In genomic region chr17:80887639-80888175, GRCh38 we compare ENCODE assay signal across 14 cellular contexts.
"Had no signal": no experiment of that assay in that cellular context is flagged by ENCODE, and none has a peak within 500 bp of the region (broad histone marks: within the 10 kb centered on the region; RNA-seq: fewer than 3 reads in every experiment).

No MANE protein-coding gene starts in this region.

- H3K27ac ChIP-seq: epithelial cell of prostate, gastrocnemius medialis, heart right ventricle had no signal

- DNase-seq: activated CD4-positive, alpha-beta T cell treated with anti-CD3 and anti-CD28 coated beads, Interleukin-2, amount 50 U/mL, for 48 hours; activated CD4-positive, CD25-positive, alpha-beta regulatory T cell; activated naive CD4-positive, alpha-beta T cell treated with Interleukin-2 at 50 U/mL for 16 hours; activated T-cell treated with anti-CD3 and anti-CD28 coated beads, Interleukin-2, amount 50 U/mL, for 48 hours; central memory CD4-positive, alpha-beta T cell; effector memory CD8-positive, alpha-beta T cell; heart right ventricle; stimulated activated CD4-positive, alpha-beta T cell treated with anti-CD3 and anti-CD28 coated beads, Interleukin-12 subunit alpha, Interleukin-12 subunit beta, amount 100 ng/mL, for 4 hours; stimulated activated naive CD4-positive, alpha-beta T cell treated with Interleukin-2 at 50 U/mL for 16 hours; trophoblast cell had no signal

- H3K9me3 ChIP-seq: gastrocnemius medialis, heart right ventricle had no signal

- H3K4me3 ChIP-seq: gastrocnemius medialis, heart right ventricle had no signal

- ATAC-seq: effector memory CD8-positive, alpha-beta T cell; gastrocnemius medialis; naive thymus-derived CD8-positive, alpha-beta T cell; sciatic nerve had no signal

- H3K27me3 ChIP-seq: gastrocnemius medialis, heart right ventricle had no signal
